Comparison of ENCODE assay signal across 9 cellular contexts in the genomic region with DNA sequence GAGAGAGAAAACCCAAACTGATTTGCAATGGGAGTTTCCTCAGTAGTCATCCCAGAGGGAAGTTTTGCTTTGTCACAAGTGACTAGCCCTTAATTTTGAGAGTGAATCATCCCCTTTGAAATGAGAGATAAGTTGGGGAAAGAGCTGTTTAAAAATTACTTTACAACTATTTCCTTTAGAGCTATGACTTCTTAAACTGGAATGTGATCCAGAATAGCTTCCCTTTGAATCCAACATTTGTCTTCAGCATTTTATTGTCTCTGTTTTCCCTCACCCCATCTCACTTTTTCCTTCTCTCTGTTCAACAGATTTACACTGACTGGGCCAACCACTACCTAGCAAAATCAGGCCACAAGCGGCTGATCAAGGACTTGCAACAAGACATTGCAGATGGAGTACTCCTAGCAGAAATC.
A peak's percentile ranks its signal among the peaks of the same experiment; 100 is the strongest.
DNase-seq lines count a peak whose midpoint lies in the region; ATAC-seq and TF ChIP-seq lines count a peak whose summit lies in the region.
"Had no signal": no experiment of that assay in that cellular context is flagged by ENCODE, and none has a peak within 500 bp of the region (broad histone marks: within the 10 kb centered on the region; RNA-seq: fewer than 3 reads in every experiment).

No MANE protein-coding gene starts in this region.

- H3K79me2 ChIP-seq in PC-9 (ENCODE audit: low read depth) = no peaks in the 10 kb centered on the region
- H3K79me2 ChIP-seq in neural progenitor cell (ENCODE audit: low read depth) = no peaks in the 10 kb centered on the region

- no peak for ATAC-seq in GM18502 (IDR thresholded peaks at IDR 0.05; ENCODE audit: poor library complexity, unreplicated experiment)
- ATAC-seq in GM18520 (IDR thresholded peaks at IDR 0.05; ENCODE audit: unreplicated experiment) = no peak

- no peaks in the 10 kb centered on the region for H3K9me3 Mint-ChIP-seq in neural progenitor cell

- DNase-seq in Daoy (ENCODE audit: low read depth) (peak; percentile 86), PC-9 (peak; percentile 27 to 74), epithelial cell of prostate (ENCODE audit: low read depth, low spot score) (peak; percentile 48), neural progenitor cell (ENCODE audit: low spot score) (no peak), GM19238 (ENCODE audit: insufficient read length, low spot score) (no peak)
- DNase-seq in NK-92 treated with Interleukin-12 subunit alpha and Interleukin-12 subunit beta, amount 100 ng/mL, for 24 hours (lab: John Stamatoyannopoulos, UW) = no peak
- DNase-seq: NCI-H510A had no signal

- peak overlapping the region; percentile 88 for H3K27ac ChIP-seq in PC-9
- peak overlapping the region; percentile 90 for H3K27ac ChIP-seq in epithelial cell of prostate
- no peak overlapping the region for H3K27ac ChIP-seq in neural progenitor cell

- no peak overlapping the region for H3K9ac ChIP-seq in neural progenitor cell

- intact Hi-C loops in PC-9 (cut with micrococcal nuclease; ENCODE audit: unreplicated experiment) = no loop called here

- TF ChIP-seq CTCF in PC-9 (conservative IDR thresholded peaks at IDR 0.05) (no peak), neural progenitor cell (IDR thresholded peaks at IDR 0.05) (no peak)

- H3K4me2 ChIP-seq in PC-9 (peak overlapping the region; percentile 56), neural progenitor cell (no peak overlapping the region)

- H2AFZ ChIP-seq in PC-9 (peak overlapping the region; percentile 31), neural progenitor cell (replicated peaks) (peak overlapping the region; percentile 13)

- no peaks in the 10 kb centered on the region for H3K27me3 Mint-ChIP-seq in neural progenitor cell (ENCODE audit: insufficient read depth, low read depth)

- no peaks in the 10 kb centered on the region for H3K36me3 ChIP-seq in PC-9 (ENCODE audit: low read depth)
- no peaks in the 10 kb centered on the region for H3K36me3 ChIP-seq in neural progenitor cell

- H3K36me3 Mint-ChIP-seq in neural progenitor cell = no peaks in the 10 kb centered on the region

- BruUV-seq in PC-9 (replicated peaks; lab: Mats Ljungman, UMichigan) = no TSS peak

- peaks cover 15% of the 10 kb centered on the region for H3F3A ChIP-seq in PC-9 (ENCODE audit: insufficient read depth, low read depth)
- no peaks in the 10 kb centered on the region for H3F3A ChIP-seq in neural progenitor cell (ENCODE audit: low read depth)

- no peak overlapping the region for H3K4me3 Mint-ChIP-seq in neural progenitor cell

- H3K27ac Mint-ChIP-seq in neural progenitor cell = no peak overlapping the region

- H3K4me1 ChIP-seq in PC-9 (replicated peaks; ENCODE audit: insufficient read depth) (peaks cover 25% of the 10 kb centered on the region), neural progenitor cell (no peaks in the 10 kb centered on the region)

- H3K4me1 Mint-ChIP-seq in neural progenitor cell = peaks cover 5% of the 10 kb centered on the region

- H3K27me3 ChIP-seq in PC-9 (ENCODE audit: insufficient read depth, low read depth) (no peaks in the 10 kb centered on the region), neural progenitor cell (no peaks in the 10 kb centered on the region)

- H3K9me3 ChIP-seq in PC-9 (ENCODE audit: insufficient read depth, low read depth) (peaks cover 15% of the 10 kb centered on the region), neural progenitor cell (ENCODE audit: low read depth) (no peaks in the 10 kb centered on the region)

- CTCF ChIA-PET in PC-9 (lab: Charles Lee) = interaction anchor here (0.9 kb wide), 1 partner anchor 14 kb away, joined by 4 read pairs; no protein-coding TSS in a partner anchor

- H3K4me3 ChIP-seq in PC-9 (no peak overlapping the region), neural progenitor cell (no peak overlapping the region)

- no peaks in the 10 kb centered on the region for H3K9me2 ChIP-seq in PC-9 (ENCODE audit: insufficient read depth)

- POLR2A ChIA-PET in PC-9 (lab: Charles Lee; ENCODE audit: unreplicated experiment) = interaction anchor here (0.5 to 0.7 kb wide), 4 partner anchors 9 to 1122 kb away, joined by 3 to 10 read pairs (median 4); no protein-coding TSS in a partner anchor

- no peaks in the 10 kb centered on the region for H4K20me1 ChIP-seq in PC-9 (ENCODE audit: insufficient read depth)
- H4K20me1 ChIP-seq in neural progenitor cell (ENCODE audit: low read depth) = no peaks in the 10 kb centered on the region

Comparison
In these comparisons a context has a peak if more than half of its experiments do, and no peak if none do; other contexts are left out.
1. DNase-seq: peak in Daoy (single experiment), PC-9 (2 of 2) and epithelial cell of prostate (single experiment); none in neural progenitor cell (single experiment), GM19238 (single experiment) and NK-92 treated with Interleukin-12 subunit alpha and Interleukin-12 subunit beta, amount 100 ng/mL, for 24 hours (single experiment).